Comparison of ENCODE assay signal across 34 cellular contexts in the genomic region with DNA sequence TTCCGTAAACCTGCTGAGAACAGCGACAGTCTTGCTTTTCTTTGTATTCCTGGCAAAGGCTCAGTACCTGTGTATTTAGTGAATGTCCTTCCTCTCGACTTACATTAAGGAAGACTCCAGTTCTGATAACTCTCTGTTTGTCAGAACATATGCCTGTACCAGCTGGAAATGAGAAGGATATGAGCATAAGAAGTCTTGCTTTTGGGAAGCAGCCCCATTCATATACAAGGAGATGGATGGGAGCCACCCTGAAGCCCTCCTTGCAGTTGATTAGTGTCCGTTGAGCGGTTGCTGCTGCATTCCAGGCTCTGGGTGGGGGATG. TPM values are rescaled to one million over a fixed set of nuclear protein-coding genes. Genes with fewer than 3 reads are reported as not detected.
A peak's percentile ranks its signal among the peaks of the same experiment; 100 is the strongest.
DNase-seq lines count a peak whose midpoint lies in the region; ATAC-seq and TF ChIP-seq lines count a peak whose summit lies in the region.
"Had no signal": no experiment of that assay in that cellular context is flagged by ENCODE, and none has a peak within 500 bp of the region (broad histone marks: within the 10 kb centered on the region; RNA-seq: fewer than 3 reads in every experiment).

No MANE protein-coding gene starts in this region.

- no peak overlapping the region for H3K4me3 ChIP-seq in right atrium auricular region
- H3K4me3 ChIP-seq in WERI-Rb-1 (ENCODE audit: low read depth, low read length) = no peak overlapping the region
- H3K4me3 ChIP-seq in iPS-20b (ENCODE audit: low read length) = peak overlapping the region; percentile 28; the same call in 1 of the 2 replicates
- H3K4me3 ChIP-seq in tibial artery = no peak overlapping the region
- H3K4me3 ChIP-seq: BLaER1 treated with 17β-estradiol and CSF1 and Interleukin-3, amounts not matched to agents 10 nM and 100 nM; GM23248; heart right ventricle; lung; testis had no signal

- H3K4me1 Mint-ChIP-seq in progenitor cell of endocrine pancreas (ENCODE audit: low read depth) = peaks cover 55% of the 10 kb centered on the region
- H3K4me1 Mint-ChIP-seq: activated naive CD8-positive, alpha-beta T cell treated with anti-CD3 and anti-CD28 coated beads, Interleukin-2, amount 10 ng/mL, durations not matched to agents 7 days and 5 days had no signal

- H3K4me1 ChIP-seq in right atrium auricular region (peaks cover 0 to 54% of the 10 kb centered on the region in 2 donors), iPS-20b (ENCODE audit: insufficient read depth, low read length) (peaks cover 24% of the 10 kb centered on the region), tibial artery (peaks cover 0 to 16% (median 4%) of the 10 kb centered on the region in 4 donors)
- H3K4me1 ChIP-seq: parathyroid adenoma had no signal

- no peak overlapping the region for H3K27ac ChIP-seq in right atrium auricular region
- peak overlapping the region; percentile 75 for H3K27ac ChIP-seq in WERI-Rb-1
- H3K27ac ChIP-seq in iPS-20b (ENCODE audit: low read length) = no peak overlapping the region
- no peak overlapping the region for H3K27ac ChIP-seq in tibial artery
- H3K27ac ChIP-seq: 22Rv1; BLaER1 treated with 17β-estradiol and CSF1 and Interleukin-3, amounts not matched to agents 10 nM and 100 nM; GM23248; heart right ventricle; parathyroid adenoma; testis; VCaP had no signal

- H3K27me3 ChIP-seq in right atrium auricular region (no peaks in the 10 kb centered on the region), WERI-Rb-1 (ENCODE audit: insufficient read depth, low read depth, severe bottlenecking) (no peaks in the 10 kb centered on the region), iPS-20b (ENCODE audit: insufficient read depth, low read length) (no peaks in the 10 kb centered on the region), tibial artery (no peaks in the 10 kb centered on the region)
- H3K27me3 ChIP-seq: BLaER1 treated with 17β-estradiol and CSF1 and Interleukin-3, amounts not matched to agents 10 nM and 100 nM; heart right ventricle; testis had no signal

- no peaks in the 10 kb centered on the region for H3K27me3 Mint-ChIP-seq in progenitor cell of endocrine pancreas
- H3K27me3 Mint-ChIP-seq: activated naive CD8-positive, alpha-beta T cell treated with anti-CD3 and anti-CD28 coated beads, Interleukin-2, amount 10 ng/mL, durations not matched to agents 7 days and 5 days had no signal

- peak; percentile 27 for DNase-seq in Right ventricle myocardium inferior (ENCODE audit: missing footprints)
- DNase-seq in right atrium auricular region (ENCODE audit: low spot score) = no peak
- DNase-seq in WERI-Rb-1 = no peak
- DNase-seq in progenitor cell of endocrine pancreas (ENCODE audit: low spot score, unreplicated experiment) = no peak
- no peak for DNase-seq in tibial artery
- DNase-seq in ecto neural progenitor cell (ENCODE audit: low spot score) = no peak
- DNase-seq: activated CD4-positive, alpha-beta T cell treated with anti-CD3 and anti-CD28 coated beads for 48 hours; activated gamma-delta T cell; activated naive CD8-positive, alpha-beta T cell treated with anti-CD3 and anti-CD28 coated beads, Interleukin-2, amount 10 ng/mL, durations not matched to agents 7 days and 5 days; activated T-cell treated with anti-CD3 and anti-CD28 coated beads, Interleukin-2, amount 50 U/mL, for 1 hour; cerebellar nuclear complex; dermis blood vessel endothelial cell; DMS79; foreskin melanocyte; GDM1; GM23248; heart right ventricle; kidney glomerular epithelial cell; NCI-H1417 treated with DMSO at 0.1 percent for 48 hours; NCI-H2029 treated with DMSO at 0.1 percent for 48 hours; right cardiac atrium; SIG-M5; stimulated activated CD4-positive, alpha-beta T cell treated with anti-CD3 and anti-CD28 coated beads, Interleukin-1b, Interleukin-23, amount 100 ng/mL, for 48 hours; stimulated activated naive CD8-positive, alpha-beta T cell treated with anti-CD3 and anti-CD28 coated beads, Interleukin-15, Interleukin-2, amounts not matched to agents 100 U/mL and 50 U/mL, for 24 hours; T1000; testis had no signal

- H3K9me3 Mint-ChIP-seq in progenitor cell of endocrine pancreas (ENCODE audit: low read depth) = peaks cover 9% of the 10 kb centered on the region
- H3K9me3 Mint-ChIP-seq: natural killer cell treated with Interleukin-12 subunit alpha and Interleukin-12 subunit beta and Interleukin-15 and Interleukin-18, amount 100 ng/mL, for 72 hours had no signal

- H3K36me3 Mint-ChIP-seq in progenitor cell of endocrine pancreas (ENCODE audit: insufficient read depth) = peaks cover 9% of the 10 kb centered on the region
- H3K36me3 Mint-ChIP-seq: activated naive CD8-positive, alpha-beta T cell treated with anti-CD3 and anti-CD28 coated beads, Interleukin-2, amount 10 ng/mL, durations not matched to agents 7 days and 5 days had no signal

- intact Hi-C loops in Right ventricle myocardium inferior (cut with DNase I) = no loop called here
- intact Hi-C loops in tibial artery (cut with DNase I; ENCODE audit: low total_unique reads) = no loop called here

- H3K9me3 ChIP-seq in right atrium auricular region = peaks cover 0 to 9% of the 10 kb centered on the region in 2 donors
- peaks cover 10% of the 10 kb centered on the region for H3K9me3 ChIP-seq in WERI-Rb-1 (ENCODE audit: severe bottlenecking)
- H3K9me3 ChIP-seq in iPS-20b (ENCODE audit: insufficient read depth, low read depth, low read length) = no peaks in the 10 kb centered on the region
- H3K9me3 ChIP-seq in tibial artery = peaks cover 0 to 10% (median 5%) of the 10 kb centered on the region in 3 donors
- H3K9me3 ChIP-seq: testis had no signal

- H3K36me3 ChIP-seq in right atrium auricular region (no peaks in the 10 kb centered on the region), WERI-Rb-1 (peaks cover 51% of the 10 kb centered on the region), iPS-20b (ENCODE audit: insufficient read depth, low read depth, low read length) (no peaks in the 10 kb centered on the region), tibial artery (no peaks in the 10 kb centered on the region)
- H3K36me3 ChIP-seq: BLaER1 treated with 17β-estradiol and CSF1 and Interleukin-3, amounts not matched to agents 10 nM and 100 nM; heart right ventricle had no signal

- peak overlapping the region; percentile 13; the same call in 1 of the 2 replicates for H3K9ac ChIP-seq in iPS-20b (ENCODE audit: low read depth, low read length)
- H3K9ac ChIP-seq: BLaER1 treated with 17β-estradiol and CSF1 and Interleukin-3, amounts not matched to agents 10 nM and 100 nM; GM23248; parathyroid adenoma had no signal

- peak overlapping the region; percentile 5 for H3K27ac Mint-ChIP-seq in progenitor cell of endocrine pancreas
- H3K27ac Mint-ChIP-seq: activated naive CD8-positive, alpha-beta T cell treated with anti-CD3 and anti-CD28 coated beads, Interleukin-2, amount 10 ng/mL, durations not matched to agents 7 days and 5 days; natural killer cell treated with Interleukin-12 subunit alpha and Interleukin-12 subunit beta and Interleukin-15 and Interleukin-18, amount 100 ng/mL, for 72 hours had no signal

- no peak for ATAC-seq in Right ventricle myocardium inferior
- no peak for ATAC-seq in GM19455 (IDR thresholded peaks at IDR 0.05; ENCODE audit: unreplicated experiment)
- ATAC-seq: natural killer cell treated with Interleukin-12 subunit alpha and Interleukin-12 subunit beta and Interleukin-15 and Interleukin-18, amount 100 ng/mL, for 72 hours; right cardiac atrium; stimulated activated naive CD8-positive, alpha-beta T cell treated with anti-CD3 and anti-CD28 coated beads, Interleukin-15, Interleukin-2, amounts not matched to agents 100 U/mL and 50 U/mL, for 24 hours had no signal

- TF ChIP-seq CTCF in right atrium auricular region (IDR thresholded peaks at IDR 0.05) = no peak
- no peak for TF ChIP-seq CTCF in WERI-Rb-1 (IDR thresholded peaks at IDR 0.05; ENCODE audit: low read depth, low read length)
- TF ChIP-seq CTCF in progenitor cell of endocrine pancreas (IDR thresholded peaks at IDR 0.05; ENCODE audit: unreplicated experiment) = no peak
- no peak for TF ChIP-seq CTCF in tibial artery (IDR thresholded peaks at IDR 0.05)

- H3K4me3 Mint-ChIP-seq in progenitor cell of endocrine pancreas (ENCODE audit: low read depth) = no peak overlapping the region
- H3K4me3 Mint-ChIP-seq: activated naive CD8-positive, alpha-beta T cell treated with anti-CD3 and anti-CD28 coated beads, Interleukin-2, amount 10 ng/mL, durations not matched to agents 7 days and 5 days; natural killer cell treated with Interleukin-12 subunit alpha and Interleukin-12 subunit beta and Interleukin-15 and Interleukin-18, amount 100 ng/mL, for 72 hours had no signal

RNA-seq across cellular contexts. Expression of gene SH3BP4, which starts 59.8 kb away (rescaled TPM):
- 9.3 TPM for total RNA-seq in Right ventricle myocardium inferior
- total RNA-seq in right atrium auricular region = 10 to 100 TPM; 27.2 to 34.5 TPM
- 45.7 and 49.0 TPM in 2 replicates for total RNA-seq in progenitor cell of endocrine pancreas
- total RNA-seq: natural killer cell treated with Interleukin-12 subunit alpha and Interleukin-12 subunit beta and Interleukin-15 and Interleukin-18, amount 100 ng/mL, for 72 hours had no signal
